In the genomic region with DNA sequence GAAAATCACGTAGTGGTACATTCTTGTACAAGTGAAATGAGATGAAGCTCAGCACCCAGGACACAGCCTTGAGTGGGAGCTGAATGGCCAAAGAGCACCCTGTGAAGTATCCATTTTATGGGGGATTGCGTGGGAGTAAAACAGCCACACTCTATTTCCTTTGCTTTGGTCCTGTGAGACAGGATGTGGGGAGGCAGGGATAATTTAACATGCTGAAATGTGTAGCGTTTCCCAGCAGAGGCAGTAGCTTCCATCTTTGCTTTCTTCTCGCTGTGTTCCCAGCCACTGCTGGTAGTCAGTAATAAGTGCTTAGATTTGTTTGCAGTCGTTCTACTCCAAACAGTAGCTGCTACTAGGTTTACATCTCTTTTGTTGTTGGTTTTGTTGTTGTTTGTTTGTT, we compare ENCODE assay signal across 12 cellular contexts. TPM values are rescaled to one million over a fixed set of nuclear protein-coding genes. Genes with fewer than 3 reads are reported as not detected.
DNase-seq lines count a peak whose midpoint lies in the region; ATAC-seq lines count a peak whose summit lies in the region.
"Had no signal": no experiment of that assay in that cellular context is flagged by ENCODE, and none has a peak within 500 bp of the region (broad histone marks: within the 10 kb centered on the region; RNA-seq: fewer than 3 reads in every experiment).

No MANE protein-coding gene starts in this region.

- peaks cover 0 to 4% of the 10 kb centered on the region in 2 donors for H3K9me3 Mint-ChIP-seq in activated naive CD4-positive, alpha-beta T cell treated with anti-CD3 and anti-CD28 coated beads, Interleukin-2, amount 50 U/mL, for 72 hours
- H3K9me3 Mint-ChIP-seq: stimulated activated naive B cell treated with anti-CD40 and anti-IgM and Interleukin-4, amounts not matched to agents 10 μg/mL and 1 μg/mL and 100 μg/mL, for 72 hours had no signal

- no peaks in the 10 kb centered on the region for H3K36me3 Mint-ChIP-seq in activated naive CD4-positive, alpha-beta T cell treated with anti-CD3 and anti-CD28 coated beads, Interleukin-2, amount 50 U/mL, for 72 hours
- H3K36me3 Mint-ChIP-seq: stimulated activated naive B cell treated with anti-CD40 and anti-IgM and Interleukin-4, amounts not matched to agents 10 μg/mL and 1 μg/mL and 100 μg/mL, for 72 hours had no signal

- in situ Hi-C loops in KBM-7 (cut with MboI; ENCODE audit: low pct_unique_long_range_greater_than_20kb, low sequenced_read_pairs) = no loop called here

- DNase-seq in EH (ENCODE audit: low read depth) = peak; percentile 24
- peak; percentile 63 for DNase-seq in KBM-7
- DNase-seq in activated naive CD4-positive, alpha-beta T cell treated with anti-CD3 and anti-CD28 coated beads, Interleukin-2, amount 50 U/mL, for 72 hours (ENCODE audit: low spot score in 2 of 2) = no peak
- DNase-seq in iPS-NIHi7 (ENCODE audit: extremely low spot score) = peak; percentile 35
- DNase-seq in RPMI8226 = no peak
- DNase-seq in posterior vena cava (ENCODE audit: low spot score) = no peak
- DNase-seq in NCI-H2029 treated with DMSO at 0.1 percent for 48 hours (lab: John Stamatoyannopoulos, UW) = no peak
- DNase-seq: OCI-M1; ovary; stimulated activated naive B cell treated with anti-CD40 and anti-IgM and Interleukin-4, amounts not matched to agents 10 μg/mL and 1 μg/mL and 100 μg/mL, for 72 hours had no signal

- ATAC-seq in activated naive CD4-positive, alpha-beta T cell treated with anti-CD3 and anti-CD28 coated beads, Interleukin-2, amount 50 U/mL, for 72 hours = peak; percentile 30 to 46
- no peak for ATAC-seq in HG03378 (IDR thresholded peaks at IDR 0.05; ENCODE audit: unreplicated experiment)
- ATAC-seq: stimulated activated naive B cell treated with anti-CD40 and anti-IgM and Interleukin-4, amounts not matched to agents 10 μg/mL and 1 μg/mL and 100 μg/mL, for 72 hours had no signal

- intact Hi-C loops in posterior vena cava (cut with DNase I) = no loop called here

- peak overlapping the region; percentile 67 to 89 for H3K27ac Mint-ChIP-seq in activated naive CD4-positive, alpha-beta T cell treated with anti-CD3 and anti-CD28 coated beads, Interleukin-2, amount 50 U/mL, for 72 hours
- H3K27ac Mint-ChIP-seq: stimulated activated naive B cell treated with anti-CD40 and anti-IgM and Interleukin-4, amounts not matched to agents 10 μg/mL and 1 μg/mL and 100 μg/mL, for 72 hours had no signal

RNA-seq across cellular contexts. Expression of gene IL31RA, which starts 4.4 kb away (rescaled TPM):
- total RNA-seq in activated naive CD4-positive, alpha-beta T cell treated with anti-CD3 and anti-CD28 coated beads, Interleukin-2, amount 50 U/mL, for 72 hours = under 1 TPM in 1 of 2 donors, not detected in 1; 0.89 TPM
- not detected for total RNA-seq in posterior vena cava
- total RNA-seq: liver had no signal

Comparison
In these comparisons a context has a peak if more than half of its experiments do, and no peak if none do; other contexts are left out.
1. DNase-seq: peak in EH (single experiment), KBM-7 (single experiment) and iPS-NIHi7 (single experiment); none in activated naive CD4-positive, alpha-beta T cell treated with anti-CD3 and anti-CD28 coated beads, Interleukin-2, amount 50 U/mL, for 72 hours (0 of 2), RPMI8226 (single experiment), posterior vena cava (single experiment) and NCI-H2029 treated with DMSO at 0.1 percent for 48 hours (single experiment).